Comparison of ENCODE assay signal across 8 cellular contexts in genomic region chr13:96984061-96984508, GRCh38. TPM values are rescaled to one million over a fixed set of nuclear protein-coding genes. Genes with fewer than 3 reads are reported as not detected.
DNase-seq lines count a peak whose midpoint lies in the region; ATAC-seq, FAIRE-seq and TF ChIP-seq lines count a peak whose summit lies in the region.

No MANE protein-coding gene starts in this region.

- no peak overlapping the region for H2BK15ac ChIP-seq in H1 (ENCODE audit: low read length)

- H3K9me3 Mint-ChIP-seq in nephron progenitor cell: peaks cover 20% of the 10 kb centered on the region

- H4K20me1 ChIP-seq in H1 (replicated peaks in 1 of 2; ENCODE audit: control insufficient read depth in 1 of 2, insufficient read depth in 2 of 2, low read length in 2 of 2): no peaks in the 10 kb centered on the region

- TF ChIP-seq POLR2A in A549 (IDR thresholded peaks at IDR 0.05; ENCODE audit: low read length) (no peak), GM18505 (IDR thresholded peaks at IDR 0.05; ENCODE audit: borderline replicate concordance, extremely low read depth, insufficient read depth, insufficient read length) (no peak), H1 (IDR thresholded peaks at IDR 0.05; ENCODE audit: control extremely low read depth in 1 of 2, low read depth in 2 of 2, low read length in 2 of 2) (no peak), sigmoid colon (IDR thresholded peaks at IDR 0.05) (no peak)

- WGBS in A549 (ENCODE audit: missing lambda C conversion rate): 39% methylated on average over 6 of the region's 6 CpGs
- WGBS in H1 (ENCODE audit: extremely low coverage in 1 of 2, insufficient coverage in 1 of 2, insufficient read length in 1 of 2, insufficient replicate concordance in 2 of 2, low coverage in 1 of 2, low lambda C conversion rate in 2 of 2, missing lambda C conversion rate in 1 of 2), 2 experiments: 37% methylated on average over 6 of the region's 6 CpGs; no CpG with 5 or more reads in 1 of the 2 experiments
- WGBS in sigmoid colon, 2 donors: 7 to 33% methylated on average over 6 of the region's 6 CpGs

- no peak overlapping the region for H3K4me2 ChIP-seq in A549
- H3K4me2 ChIP-seq in H1 (ENCODE audit: insufficient read depth in 1 of 2, low read depth in 2 of 2, low read length in 2 of 2): peak overlapping the region; percentile 43 to 49; a peak in 3 of 4 replicates

- H3K4ac ChIP-seq in H1 (replicated peaks; ENCODE audit: insufficient read length, low read depth, low read length): no peak overlapping the region

- no peaks in the 10 kb centered on the region for H3K4me1 ChIP-seq in A549
- H3K4me1 ChIP-seq in H1 (replicated peaks in 1 of 4; ENCODE audit: control insufficient read depth in 3 of 4, insufficient read depth in 4 of 4, low read length in 3 of 4): no peaks in the 10 kb centered on the region; a peak in 1 of 7 replicates
- peaks cover 0 to 13% (median 2%) of the 10 kb centered on the region in 4 donors for H3K4me1 ChIP-seq in sigmoid colon

- no peak overlapping the region for H2AK5ac ChIP-seq in H1 (ENCODE audit: low read depth, low read length)

- H3K27ac ChIP-seq in A549 (no peak overlapping the region), H1 (ENCODE audit: low read depth, low read length) (no peak overlapping the region), sigmoid colon (peak overlapping the region in 1 of 4 donors; percentile 41)

- H3K4me3 Mint-ChIP-seq in nephron progenitor cell: peak overlapping the region; percentile 40

- no peaks in the 10 kb centered on the region for H3K27me3 ChIP-seq in H1 (replicated peaks in 1 of 4; ENCODE audit: control insufficient read depth in 3 of 4, extremely low read depth in 1 of 4, insufficient read depth in 3 of 4, low read length in 3 of 4)
- H3K27me3 ChIP-seq in sigmoid colon: no peaks in the 10 kb centered on the region

- no peak overlapping the region for H3K9ac ChIP-seq in H1 (replicated peaks in 1 of 4; ENCODE audit: extremely low read depth in 1 of 4, low read depth in 3 of 4, low read length in 3 of 4)

- no peak overlapping the region for H4K5ac ChIP-seq in H1 (ENCODE audit: insufficient read length, low read depth, low read length)

- H2BK5ac ChIP-seq in H1 (ENCODE audit: low read depth, low read length): no peak overlapping the region

- H4K8ac ChIP-seq in H1 (ENCODE audit: extremely low read depth, insufficient read depth, low read length): no peak overlapping the region

- intact Hi-C loops in sigmoid colon (cut with DNase I): no loop called here

- no peaks in the 10 kb centered on the region for H3K36me3 ChIP-seq in H1 (ENCODE audit: control insufficient read depth in 2 of 4, insufficient read depth in 4 of 4, low read length in 3 of 4)
- no peaks in the 10 kb centered on the region for H3K36me3 ChIP-seq in sigmoid colon

- no peak for DNase-seq in A549 (ENCODE audit: low read depth in 1 of 2, low spot score in 1 of 2)
- DNase-seq in NCI-H526 (lab: John Stamatoyannopoulos, UW): peak; percentile 91 to 94
- DNase-seq in H1 (ENCODE audit: low read depth in 1 of 2, low spot score in 2 of 2): no peak
- DNase-seq in nephron progenitor cell: peak; percentile 7
- DNase-seq in sigmoid colon: no peak
- no peak for DNase-seq in kidney glomerular epithelial cell (lab: John Stamatoyannopoulos, UW)

- no peak overlapping the region for H3K18ac ChIP-seq in H1 (ENCODE audit: extremely low read depth, low read length)

- H3K9me3 ChIP-seq in A549 (no peaks in the 10 kb centered on the region), H1 (ENCODE audit: insufficient read depth in 2 of 2, low read depth in 1 of 2, low read length in 1 of 2) (no peaks in the 10 kb centered on the region), sigmoid colon (no peaks in the 10 kb centered on the region)

- CTCF ChIA-PET in A549 (lab: Yijun Ruan, JAX): no interaction called here
- CTCF ChIA-PET in H1 (lab: Charles Lee; ENCODE audit: partially characterized antibody): interaction anchor here (0.6 to 2.1 kb wide), 19 partner anchors 9 to 1059 kb away, joined by 3 to 16 read pairs (median 4); no protein-coding TSS in a partner anchor

- peaks cover 2% of the 10 kb centered on the region for H3K27me3 Mint-ChIP-seq in nephron progenitor cell (ENCODE audit: low read depth, poor library complexity)

- POLR2A ChIA-PET in A549 (lab: Yijun Ruan, JAX): no interaction called here
- POLR2A ChIA-PET in H1 (lab: Charles Lee; ENCODE audit: partially characterized antibody): interaction anchor here (1.4 kb wide), 1 partner anchor 10 kb away, joined by 6 read pairs; no protein-coding TSS in a partner anchor

- H3K27ac Mint-ChIP-seq in nephron progenitor cell: no peak overlapping the region

- ATAC-seq in A549 (peak; percentile 47 to 55; a peak in 5 of 6 replicates), GM18505 (IDR thresholded peaks at IDR 0.05; ENCODE audit: unreplicated experiment) (peak; percentile 100), HG02885 (IDR thresholded peaks at IDR 0.05; ENCODE audit: poor library complexity, unreplicated experiment) (peak; percentile 100)

- 0 out of 2 replicates have a peak overlapping the region, but pooled peaks have one; percentile 18 for H2AFZ ChIP-seq in H1 (ENCODE audit: low read length)

- peaks cover 52% of the 10 kb centered on the region for H3K36me3 Mint-ChIP-seq in nephron progenitor cell (ENCODE audit: low read depth)

- H3K14ac ChIP-seq in H1 (ENCODE audit: insufficient read length): no peak overlapping the region

- H3K79me1 ChIP-seq in H1 (ENCODE audit: low read depth, low read length): no peaks in the 10 kb centered on the region

- no peak overlapping the region for H4K91ac ChIP-seq in H1 (replicated peaks; ENCODE audit: insufficient read length, low read length)

- no peak overlapping the region for H2BK120ac ChIP-seq in H1 (replicated peaks; ENCODE audit: low read depth, low read length)

- peaks cover 7% of the 10 kb centered on the region for H3K4me1 Mint-ChIP-seq in nephron progenitor cell

- H3K79me2 ChIP-seq in H1 (ENCODE audit: control insufficient read depth in 1 of 2, insufficient read depth in 2 of 2, low read length in 2 of 2): no peaks in the 10 kb centered on the region

- no peaks in the 10 kb centered on the region for H3K23me2 ChIP-seq in H1 (ENCODE audit: low read depth, low read length)

- H2BK12ac ChIP-seq in H1 (ENCODE audit: low read depth, low read length): no peak overlapping the region

- H3K4me3 ChIP-seq in A549 (no peak overlapping the region), H1 (ENCODE audit: extremely low read depth in 1 of 4, insufficient read depth in 2 of 4, low read depth in 3 of 4, low read length in 4 of 4) (peak overlapping the region in 1 of 4 experiments; percentile 32; a peak in 1 of 8 replicates), sigmoid colon (no peak overlapping the region)

- no peak overlapping the region for H2BK20ac ChIP-seq in H1 (ENCODE audit: low read length)

- no peak for TF ChIP-seq RAD21 in A549 (conservative IDR thresholded peaks at IDR 0.05 in 1 of 2, IDR thresholded peaks at IDR 0.05 in 1 of 2)
- TF ChIP-seq RAD21 in H1 (IDR thresholded peaks at IDR 0.05 in 1 of 2, conservative IDR thresholded peaks at IDR 0.05 in 1 of 2; ENCODE audit: low read depth in 2 of 2, low read length in 2 of 2): 0 out of 4 replicates have a peak, but pooled peaks of 1 of the 2 experiments have one; percentile 9

- no peak for TF ChIP-seq CTCF in A549 (IDR thresholded peaks at IDR 0.05)
- peak in 2 of 3 experiments; percentile 11 to 21; a peak in 2 of 4 replicates for TF ChIP-seq CTCF in H1 (IDR thresholded peaks at IDR 0.05; ENCODE audit: control extremely low read depth in 1 of 3, insufficient read depth in 1 of 3, low read depth in 1 of 3, low read length in 3 of 3)
- TF ChIP-seq CTCF in nephron progenitor cell (IDR thresholded peaks at IDR 0.05): peak; percentile 30
- peak in 2 of 4 experiments; percentile 15 to 16 for TF ChIP-seq CTCF in sigmoid colon (IDR thresholded peaks at IDR 0.05)

- TF ChIP-seq EP300 in A549 (IDR thresholded peaks at IDR 0.05) (no peak), H1 (IDR thresholded peaks at IDR 0.05; ENCODE audit: borderline replicate concordance in 1 of 2, low read depth in 2 of 2, low read length in 2 of 2) (no peak), sigmoid colon (IDR thresholded peaks at IDR 0.05) (no peak)

- H3K56ac ChIP-seq in H1 (replicated peaks; ENCODE audit: insufficient read length, low read depth, low read length): no peak overlapping the region

- no peak for FAIRE-seq in A549 (lab: Jason Lieb, UNC)
- FAIRE-seq in H1 (lab: Jason Lieb, UNC): peak; percentile 91

- H3K23ac ChIP-seq in H1 (ENCODE audit: insufficient read length): no peak overlapping the region

TF ChIP-seq in A549, 52 proteins besides CTCF, POLR2A, EP300 and RAD21:
- TF ChIP-seq MAFK (IDR thresholded peaks at IDR 0.05; ENCODE audit: partially characterized antibody) (peak; percentile 7), CBX8 (IDR thresholded peaks at IDR 0.05) (no peak), CHD4 (IDR thresholded peaks at IDR 0.05; ENCODE audit: borderline replicate concordance) (no peak), TFCP2L1 (CRISPR knock-in tag; IDR thresholded peaks at IDR 0.05) (no peak)

TF ChIP-seq in H1, 55 proteins besides CTCF, POLR2A, EP300 and RAD21:
- TF ChIP-seq ASH2L (IDR thresholded peaks at IDR 0.05; ENCODE audit: low read length) (peak; percentile 43), SIRT6 (IDR thresholded peaks at IDR 0.05; ENCODE audit: low read length) (no peak)

RNA-seq across cellular contexts. Expression of gene OXGR1, which starts 10.2 kb away (rescaled TPM):
- polyA plus RNA-seq in A549 (2011; rRNA removed) (not detected in 2 replicates), A549 (2017; fragmentation: RNase III; extraction: RNeasy Plus Mini Kit Qiagen cat#74134 plus additional on column Dnase treatment) (not detected in 3 replicates), H1 (2011; rRNA removed) (1.1 and 1.8 TPM in 2 replicates), sigmoid colon (1 to 10 TPM in 1 of 3 donors, not detected in 2; 1.8 TPM)
- polyA plus RNA-seq in A549 (2012; cell fraction: cytosol; rRNA removed): not detected in 2 replicates
- polyA plus RNA-seq in A549 (2012; cell fraction: nucleus; rRNA removed): not detected in 2 replicates
- not detected in 2 replicates for polyA minus RNA-seq in A549 (2011; rRNA and poly(A)+ RNA removed)
- 0.25 and 0.34 TPM in 2 replicates for total RNA-seq in H1 (2021; fragmentation: NEBNext Ultra II Directional; extraction: Animal tissue kit (Norgen Biotek cat#: 25700))
- 0.93 TPM for polyA plus RNA-seq in H1 (2011; cell fraction: cytosol; rRNA removed)
- 0.57 TPM for polyA plus RNA-seq in H1 (2011; cell fraction: nucleus; rRNA removed)
- polyA plus RNA-seq in H1 (2012, experiment 1 of 2): 0.55 to 0.90 TPM (median 0.71 TPM) in 4 replicates
- 0.17 TPM for polyA plus RNA-seq in H1 (2012, experiment 2 of 2)
- polyA plus RNA-seq in H1 (2013, experiment 1 of 2): 0.59 TPM
- polyA plus RNA-seq in H1 (2013, experiment 2 of 2): 0.72 TPM
- 1.6 and 5.0 TPM in 2 replicates for polyA minus RNA-seq in H1 (2011; rRNA and poly(A)+ RNA removed)
- not detected for polyA minus RNA-seq in H1 (2011; cell fraction: cytosol; rRNA and poly(A)+ RNA removed)
- 0.80 TPM for polyA minus RNA-seq in H1 (2011; cell fraction: nucleus; rRNA and poly(A)+ RNA removed)
- total RNA-seq in sigmoid colon: 1 to 10 TPM in 1 of 4 donors, under 1 TPM in 2, not detected in 1; under 0.01 to 2.2 (median 0.16) TPM

Comparison
In these comparisons a context has a peak if more than half of its experiments do, and no peak if none do; other contexts are left out.
1. DNase-seq: peak in NCI-H526 (2 of 2) and nephron progenitor cell (single experiment); none in A549 (0 of 2), H1 (0 of 2), sigmoid colon (single experiment) and kidney glomerular epithelial cell (single experiment).
2. Of the 18 proteins assayed by ChIP-seq in both H1 and A549: peak only in H1: CTCF; only in A549: MAFK; in both: none; in neither: 15; mixed calls (peak in some experiments, not most) for 1.
3. Peak in every context shown above with its lines, with median percentiles within 50 percentile points of each other: ATAC-seq.